Comparison of ENCODE assay signal across 15 cellular contexts in genomic region chr11:103359221-103359620, GRCh38.
"Had no signal": no experiment of that assay in that cellular context is flagged by ENCODE, and none has a peak within 500 bp of the region (broad histone marks: within the 10 kb centered on the region; RNA-seq: fewer than 3 reads in every experiment).

No MANE protein-coding gene starts in this region.

- ATAC-seq: activated CD8-positive, alpha-beta T cell treated with anti-CD3 and anti-CD28 coated beads for 36 hours; activated T-cell treated with anti-CD3 and anti-CD28 coated beads, Interleukin-2, amount 50 U/mL, for 4 hours; gastroesophageal sphincter; lower lobe of right lung; natural killer cell treated with Interleukin-12 subunit alpha and Interleukin-12 subunit beta and Interleukin-15 and Interleukin-18, amount 100 ng/mL, for 72 hours had no signal

- DNase-seq: activated CD4-positive, alpha-beta T cell treated with anti-CD3 and anti-CD28 coated beads, Interleukin-2, amount 10 ng/mL, durations not matched to agents 24 days and 14 days; activated CD8-positive, alpha-beta T cell treated with anti-CD3 and anti-CD28 coated beads for 36 hours; activated naive CD4-positive, alpha-beta T cell treated with anti-CD3 and anti-CD28 coated beads for 36 hours; activated T-cell treated with anti-CD3 and anti-CD28 coated beads, Interleukin-2, amount 50 U/mL, for 4 hours; lower lobe of right lung; nucleus accumbens; stimulated activated CD4-positive, alpha-beta T cell treated with anti-CD3 and anti-CD28 coated beads, Interleukin-2, amount 100 ng/mL, for 24 hours; stimulated activated naive CD4-positive, alpha-beta T cell treated with Interleukin-2 at 50 U/mL for 16 hours; substantia nigra; tibial artery had no signal

- H3K9me3 ChIP-seq: gastroesophageal sphincter, lower lobe of right lung, tibial artery had no signal

- H3K4me3 ChIP-seq: coronary artery, gastroesophageal sphincter, lower lobe of right lung, tibial artery had no signal

- H3K27ac Mint-ChIP-seq: activated CD4-positive, alpha-beta T cell treated with anti-CD3 and anti-CD28 coated beads, Interleukin-2, amount 10 ng/mL, durations not matched to agents 24 days and 14 days; activated CD8-positive, alpha-beta T cell treated with anti-CD3 and anti-CD28 coated beads for 36 hours; activated naive CD4-positive, alpha-beta T cell treated with anti-CD3 and anti-CD28 coated beads for 36 hours; mesothelial cell of epicardium; natural killer cell treated with Interleukin-12 subunit alpha and Interleukin-12 subunit beta and Interleukin-15 and Interleukin-18, amount 100 ng/mL, for 72 hours had no signal

- H3K9me3 Mint-ChIP-seq: activated CD4-positive, alpha-beta T cell treated with anti-CD3 and anti-CD28 coated beads, Interleukin-2, amount 10 ng/mL, durations not matched to agents 24 days and 14 days; activated CD8-positive, alpha-beta T cell treated with anti-CD3 and anti-CD28 coated beads for 36 hours; activated naive CD4-positive, alpha-beta T cell treated with anti-CD3 and anti-CD28 coated beads for 36 hours; activated T-cell treated with anti-CD3 and anti-CD28 coated beads, Interleukin-2, amount 50 U/mL, for 4 hours; central memory CD8-positive, alpha-beta T cell; natural killer cell treated with Interleukin-12 subunit alpha and Interleukin-12 subunit beta and Interleukin-15 and Interleukin-18, amount 100 ng/mL, for 72 hours had no signal

- H3K4me3 Mint-ChIP-seq: activated CD4-positive, alpha-beta T cell treated with anti-CD3 and anti-CD28 coated beads, Interleukin-2, amount 10 ng/mL, durations not matched to agents 24 days and 14 days; activated CD8-positive, alpha-beta T cell treated with anti-CD3 and anti-CD28 coated beads for 36 hours; activated naive CD4-positive, alpha-beta T cell treated with anti-CD3 and anti-CD28 coated beads for 36 hours; activated T-cell treated with anti-CD3 and anti-CD28 coated beads, Interleukin-2, amount 50 U/mL, for 4 hours; central memory CD8-positive, alpha-beta T cell; mesothelial cell of epicardium; natural killer cell treated with Interleukin-12 subunit alpha and Interleukin-12 subunit beta and Interleukin-15 and Interleukin-18, amount 100 ng/mL, for 72 hours had no signal

- H3K4me1 ChIP-seq: gastroesophageal sphincter, lower lobe of right lung, tibial artery had no signal

- H3K27me3 Mint-ChIP-seq: activated CD4-positive, alpha-beta T cell treated with anti-CD3 and anti-CD28 coated beads, Interleukin-2, amount 10 ng/mL, durations not matched to agents 24 days and 14 days; activated CD8-positive, alpha-beta T cell treated with anti-CD3 and anti-CD28 coated beads for 36 hours; central memory CD8-positive, alpha-beta T cell; natural killer cell treated with Interleukin-12 subunit alpha and Interleukin-12 subunit beta and Interleukin-15 and Interleukin-18, amount 100 ng/mL, for 72 hours had no signal

- H3K27me3 ChIP-seq: gastroesophageal sphincter, tibial artery had no signal

- H3K4me1 Mint-ChIP-seq: activated CD4-positive, alpha-beta T cell treated with anti-CD3 and anti-CD28 coated beads, Interleukin-2, amount 10 ng/mL, durations not matched to agents 24 days and 14 days; central memory CD8-positive, alpha-beta T cell; mesothelial cell of epicardium had no signal

- H3K36me3 Mint-ChIP-seq: natural killer cell treated with Interleukin-12 subunit alpha and Interleukin-12 subunit beta and Interleukin-15 and Interleukin-18, amount 100 ng/mL, for 72 hours had no signal

- H3K36me3 ChIP-seq: lower lobe of right lung, tibial artery had no signal

- H3K27ac ChIP-seq: coronary artery, gastroesophageal sphincter, lower lobe of right lung, tibial artery had no signal
